ENCODE assay signal across 8 cellular contexts in the genomic region with DNA sequence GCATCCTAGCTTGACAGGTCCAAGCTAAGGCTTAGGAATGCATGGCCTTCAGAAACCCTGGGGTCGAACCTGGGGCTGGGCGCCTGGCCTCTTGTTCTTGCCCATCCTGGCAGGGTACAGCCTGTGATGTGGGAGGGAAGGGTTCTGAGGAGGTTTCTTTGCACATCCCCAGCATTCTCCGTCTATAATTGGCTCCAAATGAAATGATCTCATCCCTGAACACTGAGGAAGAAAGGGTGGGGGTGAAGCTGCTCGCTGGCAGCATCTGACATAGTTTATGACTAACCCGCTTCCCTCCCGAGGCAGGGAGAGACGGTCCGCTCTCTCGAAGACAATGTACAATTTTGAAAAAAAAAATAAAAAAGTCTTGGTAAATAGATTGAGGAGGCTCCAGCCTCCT.
DNase-seq lines count a peak whose midpoint lies in the region; ATAC-seq and TF ChIP-seq lines count a peak whose summit lies in the region.

No MANE protein-coding gene starts in this region.

- H3K27ac Mint-ChIP-seq in activated T-helper 1 cell treated with anti-CD3 and anti-CD28 coated beads, Interleukin-12 subunit alpha, Interleukin-12 subunit beta, Interleukin-2, Interleukin-4 antibody, amounts not matched to agents 30 ng/mL and 10 ng/mL and 1 ng/mL, durations not matched to agents 14 hours and 24 hours and 36 hours = no peak overlapping the region

- H3K4me1 Mint-ChIP-seq in activated T-helper 1 cell treated with anti-CD3 and anti-CD28 coated beads, Interleukin-12 subunit alpha, Interleukin-12 subunit beta, Interleukin-2, Interleukin-4 antibody, amounts not matched to agents 30 ng/mL and 10 ng/mL and 1 ng/mL, durations not matched to agents 14 hours and 24 hours and 36 hours (ENCODE audit: low read depth) = no peaks in the 10 kb centered on the region

- intact Hi-C loops in prostate gland (cut with DNase I) = loop anchor here (2.0 kb wide), 2 partner anchors 36 to 50 kb away; no protein-coding TSS in a partner anchor
- intact Hi-C loops in activated T-helper 1 cell treated with anti-CD3 and anti-CD28 coated beads, Interleukin-12 subunit alpha, Interleukin-12 subunit beta, Interleukin-2, Interleukin-4 antibody, amounts not matched to agents 30 ng/mL and 10 ng/mL and 1 ng/mL, durations not matched to agents 14 hours and 24 hours and 36 hours (cut with micrococcal nuclease) = no loop called here

- H3K27ac ChIP-seq in SJSA1 = peak overlapping the region; percentile 98
- H3K27ac ChIP-seq in prostate gland = peak overlapping the region; percentile 46 to 54

- H3K4me3 ChIP-seq in SJSA1 (no peak overlapping the region), fibroblast of the aortic adventitia (ENCODE audit: low read depth, low read length) (no peak overlapping the region), prostate gland (no peak overlapping the region)

- DNase-seq in ELR (ENCODE audit: low read depth) (peak; percentile 97), SJSA1 (ENCODE audit: low read depth in 1 of 2, low spot score in 2 of 2) (peak; percentile 92 to 94), fibroblast of the aortic adventitia (ENCODE audit: low read depth) (peak; percentile 96), prostate gland (ENCODE audit: low spot score) (peak; percentile 26)
- DNase-seq in activated T-helper 1 cell treated with anti-CD3 and anti-CD28 coated beads, Interleukin-12 subunit alpha, Interleukin-12 subunit beta, Interleukin-2, Interleukin-4 antibody, amounts not matched to agents 30 ng/mL and 10 ng/mL and 1 ng/mL, durations not matched to agents 14 hours and 24 hours and 36 hours (ENCODE audit: low spot score) = no peak

- H3K9me3 ChIP-seq in SJSA1 (replicated peaks) (no peaks in the 10 kb centered on the region), prostate gland (no peaks in the 10 kb centered on the region)

- no peak overlapping the region for H3K4me3 Mint-ChIP-seq in activated T-helper 1 cell treated with anti-CD3 and anti-CD28 coated beads, Interleukin-12 subunit alpha, Interleukin-12 subunit beta, Interleukin-2, Interleukin-4 antibody, amounts not matched to agents 30 ng/mL and 10 ng/mL and 1 ng/mL, durations not matched to agents 14 hours and 24 hours and 36 hours

- ATAC-seq in GM21717 (IDR thresholded peaks at IDR 0.05; ENCODE audit: unreplicated experiment) (no peak), GM21381 (IDR thresholded peaks at IDR 0.05; ENCODE audit: unreplicated experiment) (no peak), HG03025 (IDR thresholded peaks at IDR 0.05; ENCODE audit: low FRiP score, unreplicated experiment) (no peak)

- peaks cover 26% of the 10 kb centered on the region for H3K4me1 ChIP-seq in SJSA1 (replicated peaks)
- no peaks in the 10 kb centered on the region for H3K4me1 ChIP-seq in prostate gland (replicated peaks)

- H3K27me3 ChIP-seq in SJSA1 (replicated peaks) (no peaks in the 10 kb centered on the region), prostate gland (replicated peaks; ENCODE audit: insufficient read depth) (no peaks in the 10 kb centered on the region)

- peaks cover 36% of the 10 kb centered on the region for H3K27me3 Mint-ChIP-seq in activated T-helper 1 cell treated with anti-CD3 and anti-CD28 coated beads, Interleukin-12 subunit alpha, Interleukin-12 subunit beta, Interleukin-2, Interleukin-4 antibody, amounts not matched to agents 30 ng/mL and 10 ng/mL and 1 ng/mL, durations not matched to agents 14 hours and 24 hours and 36 hours (ENCODE audit: insufficient read depth)

- TF ChIP-seq CTCF in fibroblast of the aortic adventitia (IDR thresholded peaks at IDR 0.05; ENCODE audit: insufficient read depth, low read length) (no peak), prostate gland (IDR thresholded peaks at IDR 0.05) (no peak)

- 19% methylated on average over 9 of the region's 9 CpGs for WGBS in prostate gland

- no peak for TF ChIP-seq POLR2A in prostate gland (IDR thresholded peaks at IDR 0.05)

- H3K36me3 ChIP-seq in SJSA1 (no peaks in the 10 kb centered on the region), prostate gland (no peaks in the 10 kb centered on the region)

- no peaks in the 10 kb centered on the region for H3K9me3 Mint-ChIP-seq in activated T-helper 1 cell treated with anti-CD3 and anti-CD28 coated beads, Interleukin-12 subunit alpha, Interleukin-12 subunit beta, Interleukin-2, Interleukin-4 antibody, amounts not matched to agents 30 ng/mL and 10 ng/mL and 1 ng/mL, durations not matched to agents 14 hours and 24 hours and 36 hours

- H3K36me3 Mint-ChIP-seq in activated T-helper 1 cell treated with anti-CD3 and anti-CD28 coated beads, Interleukin-12 subunit alpha, Interleukin-12 subunit beta, Interleukin-2, Interleukin-4 antibody, amounts not matched to agents 30 ng/mL and 10 ng/mL and 1 ng/mL, durations not matched to agents 14 hours and 24 hours and 36 hours (ENCODE audit: low read depth) = no peaks in the 10 kb centered on the region
